25 cellular contexts compared by ENCODE assay signal in the genomic region with DNA sequence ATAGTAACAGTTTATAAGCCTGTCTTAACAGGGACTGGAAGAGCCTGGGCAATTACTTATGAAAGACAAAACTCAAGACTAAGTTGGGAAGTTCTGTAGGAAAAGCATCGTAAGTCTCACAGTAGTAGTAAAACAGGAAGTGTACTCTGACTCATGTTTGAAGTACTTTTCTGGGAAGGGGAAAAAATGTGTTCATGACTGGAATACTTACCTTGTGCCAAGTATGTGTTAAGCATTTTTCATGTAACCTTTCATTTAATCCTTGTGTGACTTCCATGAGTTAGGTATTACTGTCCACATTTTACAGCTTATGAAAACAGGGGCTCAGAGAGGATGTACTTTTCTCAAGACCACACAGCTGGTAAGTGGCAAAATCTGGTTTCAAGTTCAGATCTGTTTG. TPM values are rescaled to one million over a fixed set of nuclear protein-coding genes. Genes with fewer than 3 reads are reported as not detected.
DNase-seq lines count a peak whose midpoint lies in the region; TF ChIP-seq lines count a peak whose summit lies in the region.
"Had no signal": no experiment of that assay in that cellular context is flagged by ENCODE, and none has a peak within 500 bp of the region (broad histone marks: within the 10 kb centered on the region; RNA-seq: fewer than 3 reads in every experiment).

No MANE protein-coding gene starts in this region.

- DNase-seq in EL (peak; percentile 71), M059J (ENCODE audit: low read depth) (peak; percentile 81), epithelial cell of proximal tubule (ENCODE audit: low read depth) (peak; percentile 25), NCI-H1436 (lab: John Stamatoyannopoulos, UW) (no peak), mesenteric fat pad (ENCODE audit: low spot score) (no peak)
- no peak for DNase-seq in stimulated activated naive CD4-positive, alpha-beta T cell treated with Interleukin-2 at 50 U/mL for 16 hours (lab: John Stamatoyannopoulos, UW)
- DNase-seq: activated B cell treated with CpG ODN at 0.5 μM for 24 hours; activated CD8-positive, alpha-beta T cell treated with anti-CD3 and anti-CD28 coated beads, Interleukin-2, amount 10 ng/mL, durations not matched to agents 7 days and 5 days; activated T-cell treated with anti-CD3 and anti-CD28 coated beads, Interleukin-2, amount 50 U/mL, for 48 hours; CD4-positive, alpha-beta T cell; esophagus squamous epithelium; heart right ventricle; Kasumi-1; mammary epithelial cell; NCI-H1417 treated with DMSO at 0.1 percent for 48 hours; NCI-H2171 treated with DMSO at 0.1 percent for 48 hours; NCI-H748 treated with DMSO at 0.1 percent for 48 hours; stimulated activated CD4-positive, alpha-beta T cell treated with anti-CD3 and anti-CD28 coated beads, Interleukin-12 subunit alpha, Interleukin-12 subunit beta, amount 100 ng/mL, for 4 hours; testis had no signal

- no peaks in the 10 kb centered on the region for H3K9me3 ChIP-seq in skeletal muscle satellite cell (replicated peaks; ENCODE audit: low read length)
- H3K9me3 ChIP-seq: heart right ventricle, testis had no signal

- H3K9ac ChIP-seq in skeletal muscle satellite cell (ENCODE audit: low read depth, low read length) = peak overlapping the region; percentile 90

- peaks cover 33% of the 10 kb centered on the region for H3K27me3 ChIP-seq in skeletal muscle satellite cell (ENCODE audit: control insufficient read depth, insufficient read depth, low read length)
- H3K27me3 ChIP-seq: testis had no signal

- H3K4me1 ChIP-seq in skeletal muscle satellite cell (ENCODE audit: control insufficient read depth, insufficient read depth, low read length) = peaks cover 60% of the 10 kb centered on the region

- no peak for TF ChIP-seq CTCF in epithelial cell of proximal tubule (conservative IDR thresholded peaks at IDR 0.05; ENCODE audit: low read depth, low read length)

- no peak overlapping the region for H3K4me3 ChIP-seq in epithelial cell of proximal tubule (ENCODE audit: low read depth, low read length)
- H3K4me3 ChIP-seq in skeletal muscle satellite cell (ENCODE audit: low read length) = peak overlapping the region; percentile 86
- H3K4me3 ChIP-seq: cardiac muscle cell, esophagus squamous epithelium, heart right ventricle, testis had no signal

- no peaks in the 10 kb centered on the region for H3K36me3 ChIP-seq in skeletal muscle satellite cell (ENCODE audit: insufficient read depth, low read length)
- H3K36me3 ChIP-seq: cardiac muscle cell, esophagus squamous epithelium, heart right ventricle had no signal

- H3K4me2 ChIP-seq in skeletal muscle satellite cell (ENCODE audit: low read length) = peak overlapping the region; percentile 69

RNA-seq across cellular contexts. Expression of gene SKOR2, which starts 13.7 kb away (rescaled TPM):
- not detected in 2 replicates for total RNA-seq in M059J (2014; rRNA removed; shearing (Covaris generic))
- total RNA-seq in epithelial cell of proximal tubule (not detected in 2 replicates), mesenteric fat pad (not detected)
- not detected in 2 replicates for total RNA-seq in skeletal muscle satellite cell (2012; rRNA removed)
- total RNA-seq: activated B cell treated with CpG ODN at 0.5 μM for 24 hours; activated CD8-positive, alpha-beta T cell treated with anti-CD3 and anti-CD28 coated beads, Interleukin-2, amount 10 ng/mL, durations not matched to agents 7 days and 5 days; activated naive CD4-positive, alpha-beta T cell treated with anti-CD3 and anti-CD28 coated beads, Interleukin-2, amount 50 U/mL, for 72 hours; cardiac muscle cell; CD4-positive, alpha-beta T cell; esophagus squamous epithelium; heart right ventricle; mammary epithelial cell; natural killer cell treated with Interleukin-12 subunit alpha and Interleukin-12 subunit beta and Interleukin-15 and Interleukin-18, amount 100 ng/mL, for 72 hours; SK-MEL-5; T-helper 2 cell treated with Interferon-gamma antibody and Interleukin-4, amounts not matched to agents 100 ng/mL and 5 ng/mL, for 36 hours had no signal

Comparison
In these comparisons a context has a peak if more than half of its experiments do, and no peak if none do; other contexts are left out.
1. DNase-seq: peak in EL (single experiment), M059J (single experiment) and epithelial cell of proximal tubule (single experiment); none in NCI-H1436 (single experiment), mesenteric fat pad (single experiment) and stimulated activated naive CD4-positive, alpha-beta T cell treated with Interleukin-2 at 50 U/mL for 16 hours (single experiment).